ENCODE assay signal across 8 cellular contexts in genomic region chr15:51382787-51383186, GRCh38. TPM values are rescaled to one million over a fixed set of nuclear protein-coding genes. Genes with fewer than 3 reads are reported as not detected.
A peak's percentile ranks its signal among the peaks of the same experiment; 100 is the strongest.
DNase-seq lines count a peak whose midpoint lies in the region; ATAC-seq, FAIRE-seq and TF ChIP-seq lines count a peak whose summit lies in the region.

No MANE protein-coding gene starts in this region.

- no peak overlapping the region for H3K27ac ChIP-seq in RWPE2 (ENCODE audit: poor library complexity, severe bottlenecking)

- peaks cover 9% of the 10 kb centered on the region; the same call in 1 of the 2 replicates for H3K4me1 Mint-ChIP-seq in HFFc6 (ENCODE audit: low read depth)

- no peak overlapping the region for H3K4me3 ChIP-seq in RWPE2 (ENCODE audit: severe bottlenecking)

- no peaks in the 10 kb centered on the region for H3K4me1 ChIP-seq in RWPE2 (ENCODE audit: insufficient read depth, poor library complexity, severe bottlenecking)

- H3K27ac Mint-ChIP-seq in HFFc6: no peak overlapping the region

- no peaks in the 10 kb centered on the region for H3K36me3 Mint-ChIP-seq in HFFc6 (ENCODE audit: low read depth)

- H3K9me3 Mint-ChIP-seq in HFFc6: no peaks in the 10 kb centered on the region

- ATAC-seq in RWPE2 (ENCODE audit: low read depth) (peak; percentile 48), GM21576 (IDR thresholded peaks at IDR 0.05; ENCODE audit: unreplicated experiment) (no peak), HG02642 (IDR thresholded peaks at IDR 0.05; ENCODE audit: poor library complexity, unreplicated experiment) (no peak)

- H3K36me3 ChIP-seq in RWPE2 (ENCODE audit: low read depth): no peaks in the 10 kb centered on the region

- H3K27me3 ChIP-seq in RWPE2 (ENCODE audit: insufficient read depth, poor library complexity, severe bottlenecking): no peaks in the 10 kb centered on the region

- no peak for FAIRE-seq in urothelium cell line (lab: Jason Lieb, UNC)

- DNase-seq in D341Med (ENCODE audit: low spot score) (peak; percentile 76), HFFc6 (peak; percentile 47), RWPE2 (ENCODE audit: low spot score) (no peak), glomerular visceral epithelial cell (ENCODE audit: extremely low spot score) (peak; percentile 16), urothelium cell line (ENCODE audit: low spot score) (peak; percentile 61)
- no peak for DNase-seq in stimulated activated CD8-positive, alpha-beta memory T cell treated with anti-CD3 and anti-CD28 coated beads, Interleukin-4, amount 100 ng/mL, for 48 hours

- peaks cover 20% of the 10 kb centered on the region for H3K27me3 Mint-ChIP-seq in HFFc6 (ENCODE audit: insufficient read depth)

- H3K4me3 Mint-ChIP-seq in HFFc6: no peak overlapping the region

- TF ChIP-seq CTCF in HFFc6 (IDR thresholded peaks at IDR 0.05): peak; percentile 76
- peak; percentile 85 for TF ChIP-seq CTCF in RWPE2 (IDR thresholded peaks at IDR 0.05; ENCODE audit: poor library complexity, severe bottlenecking)

- H3K9me3 ChIP-seq in RWPE2 (ENCODE audit: severe bottlenecking): no peaks in the 10 kb centered on the region

RNA-seq across cellular contexts. Expression of gene GLDN, which starts 41.3 kb away (rescaled TPM):
- total RNA-seq in HFFc6 (2021; fragmentation: NEBNext Ultra II Directional; extraction: Animal tissue kit (Norgen Biotek cat#: 25700)): not detected

RNA-seq across cellular contexts. Expression of gene CYP19A1, which starts 44.4 kb away (rescaled TPM):
- total RNA-seq in HFFc6 (2021; fragmentation: NEBNext Ultra II Directional; extraction: Animal tissue kit (Norgen Biotek cat#: 25700)): under 1 TPM in 1 of 6 experiments, not detected in 5; 0.57 TPM

Comparison
In these comparisons a context has a peak if more than half of its experiments do, and no peak if none do; other contexts are left out.
1. DNase-seq: peak in D341Med (single experiment), HFFc6 (single experiment), glomerular visceral epithelial cell (single experiment) and urothelium cell line (single experiment); none in RWPE2 (single experiment) and stimulated activated CD8-positive, alpha-beta memory T cell treated with anti-CD3 and anti-CD28 coated beads, Interleukin-4, amount 100 ng/mL, for 48 hours (single experiment).